ENCODE assay signal across 10 cellular contexts in the genomic region with DNA sequence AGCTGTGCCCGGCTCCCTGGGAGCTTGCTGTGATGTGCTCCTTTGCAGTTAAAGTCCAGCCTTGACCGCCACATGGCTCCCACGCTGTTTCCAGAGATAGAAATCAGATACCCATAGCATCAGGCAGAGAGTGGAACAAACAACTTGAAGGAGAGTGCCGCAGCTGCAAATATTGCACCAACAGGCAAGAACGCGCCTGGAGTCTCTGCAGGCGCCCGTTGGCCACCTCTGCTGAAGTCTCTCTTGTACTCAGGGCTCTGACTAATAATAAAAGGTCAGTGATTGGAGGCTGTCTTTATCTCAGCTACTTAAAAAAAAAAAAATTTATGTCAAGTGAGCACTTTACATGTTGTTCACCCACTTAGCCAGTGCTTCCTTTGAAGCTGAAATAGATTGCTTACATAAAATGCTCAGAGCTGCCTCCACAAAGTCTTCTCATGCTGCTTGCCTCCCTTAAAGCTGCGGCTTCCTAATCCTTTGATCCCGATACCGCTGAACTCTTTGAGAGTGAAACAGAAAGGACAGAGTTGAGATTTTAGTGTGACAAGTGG. TPM values are rescaled to one million over a fixed set of nuclear protein-coding genes. Genes with fewer than 3 reads are reported as not detected.
A peak's percentile ranks its signal among the peaks of the same experiment; 100 is the strongest.
DNase-seq lines count a peak whose midpoint lies in the region; ATAC-seq lines count a peak whose summit lies in the region.
"Had no signal": no experiment of that assay in that cellular context is flagged by ENCODE, and none has a peak within 500 bp of the region (broad histone marks: within the 10 kb centered on the region; RNA-seq: fewer than 3 reads in every experiment).

No MANE protein-coding gene starts in this region.

- H3K9me3 Mint-ChIP-seq in activated CD8-positive, alpha-beta T cell treated with anti-CD3 and anti-CD28 coated beads, Interleukin-2, amount 10 ng/mL, durations not matched to agents 7 days and 5 days (ENCODE audit: insufficient read depth), result no peaks in the 10 kb centered on the region

- H3K36me3 ChIP-seq in SJCRH30, result no peaks in the 10 kb centered on the region

- intact Hi-C loops in right cardiac atrium (cut with DNase I), result no loop called here

- H3K4me3 Mint-ChIP-seq in activated CD8-positive, alpha-beta T cell treated with anti-CD3 and anti-CD28 coated beads, Interleukin-2, amount 10 ng/mL, durations not matched to agents 7 days and 5 days, result no peak overlapping the region

- H3K27me3 Mint-ChIP-seq in activated CD8-positive, alpha-beta T cell treated with anti-CD3 and anti-CD28 coated beads, Interleukin-2, amount 10 ng/mL, durations not matched to agents 7 days and 5 days (ENCODE audit: low read depth), result no peaks in the 10 kb centered on the region

- H3K27ac ChIP-seq in SJCRH30, result peak overlapping the region; percentile 26; the same call in 1 of the 2 replicates
- no peak overlapping the region for H3K27ac ChIP-seq in right cardiac atrium (ENCODE audit: low read length)

- POLR2A ChIA-PET in activated CD8-positive, alpha-beta T cell treated with anti-CD3 and anti-CD28 coated beads, Interleukin-2, amount 10 ng/mL, durations not matched to agents 7 days and 5 days (lab: Charles Lee), result no interaction called here

- no peaks in the 10 kb centered on the region for H3K4me1 Mint-ChIP-seq in activated CD8-positive, alpha-beta T cell treated with anti-CD3 and anti-CD28 coated beads, Interleukin-2, amount 10 ng/mL, durations not matched to agents 7 days and 5 days (ENCODE audit: low read depth)

- H3K36me3 Mint-ChIP-seq in activated CD8-positive, alpha-beta T cell treated with anti-CD3 and anti-CD28 coated beads, Interleukin-2, amount 10 ng/mL, durations not matched to agents 7 days and 5 days (ENCODE audit: low read depth), result no peaks in the 10 kb centered on the region

- ATAC-seq in right cardiac atrium, result peak; percentile 45 to 54
- ATAC-seq in HG03565 (IDR thresholded peaks at IDR 0.05; ENCODE audit: unreplicated experiment), result no peak
- ATAC-seq in activated CD8-positive, alpha-beta T cell treated with anti-CD3 and anti-CD28 coated beads, Interleukin-2, amount 10 ng/mL, durations not matched to agents 7 days and 5 days, result no peak

- H3K4me1 ChIP-seq in SJCRH30 (no peaks in the 10 kb centered on the region), right cardiac atrium (ENCODE audit: control insufficient read depth, insufficient read depth, low read length) (no peaks in the 10 kb centered on the region)

- H3K27ac Mint-ChIP-seq in activated CD8-positive, alpha-beta T cell treated with anti-CD3 and anti-CD28 coated beads, Interleukin-2, amount 10 ng/mL, durations not matched to agents 7 days and 5 days, result no peak overlapping the region

- no peaks in the 10 kb centered on the region for H3K9me3 ChIP-seq in SJCRH30 (replicated peaks)
- no peaks in the 10 kb centered on the region for H3K9me3 ChIP-seq in right cardiac atrium (ENCODE audit: control insufficient read depth, low read length)

- CTCF ChIA-PET in activated CD8-positive, alpha-beta T cell treated with anti-CD3 and anti-CD28 coated beads, Interleukin-2, amount 10 ng/mL, durations not matched to agents 7 days and 5 days (lab: Charles Lee), result no interaction called here

- 0 out of 2 replicates have a peak overlapping the region, but pooled peaks have one; percentile 8 for H3K4me3 ChIP-seq in SJCRH30
- no peak overlapping the region for H3K4me3 ChIP-seq in right cardiac atrium (ENCODE audit: low read length)

- DNase-seq in NCI-H748 (lab: John Stamatoyannopoulos, UW; ENCODE audit: unreplicated experiment) (peak; percentile 8), NCI-H748 treated with DMSO at 0.1 percent for 48 hours (lab: John Stamatoyannopoulos, UW) (no peak), SJCRH30 (peak; percentile 43 to 62), right cardiac atrium (no peak), smooth muscle cell of the brain vasculature (ENCODE audit: low read depth, low spot score) (peak; percentile 36), hepatic stellate cell (ENCODE audit: low spot score) (no peak)
- no peak for DNase-seq in activated CD8-positive, alpha-beta T cell treated with anti-CD3 and anti-CD28 coated beads, Interleukin-2, amount 10 ng/mL, durations not matched to agents 7 days and 5 days
- DNase-seq: SHP77 treated with DMSO at 0.1 percent for 48 hours had no signal

- H3K27me3 ChIP-seq in SJCRH30 (no peaks in the 10 kb centered on the region), right cardiac atrium (ENCODE audit: control insufficient read depth, insufficient read depth) (no peaks in the 10 kb centered on the region)

- WGBS in right cardiac atrium, result 52% methylated on average over 11 of the region's 11 CpGs

RNA-seq across cellular contexts. Expression of a gene that starts 30.9 kb away (rescaled TPM):
- 57.4 and 58.5 TPM in 2 replicates for total RNA-seq in SJCRH30 (2014; rRNA removed; shearing (Covaris generic))
- 1 to 10 TPM; 4.5 to 9.5 (median 5.7) TPM for total RNA-seq in right cardiac atrium
- polyA plus RNA-seq in right cardiac atrium, result 0.88 TPM
- not detected for total RNA-seq in activated CD8-positive, alpha-beta T cell treated with anti-CD3 and anti-CD28 coated beads, Interleukin-2, amount 10 ng/mL, durations not matched to agents 7 days and 5 days
- total RNA-seq: activated CD8-positive, alpha-beta memory T cell treated with anti-CD3 and anti-CD28 coated beads for 36 hours had no signal

Comparison
In these comparisons a context has a peak if more than half of its experiments do, and no peak if none do; other contexts are left out.
1. DNase-seq: peak in NCI-H748 (single experiment), SJCRH30 (2 of 2) and smooth muscle cell of the brain vasculature (single experiment); none in NCI-H748 treated with DMSO at 0.1 percent for 48 hours (single experiment), right cardiac atrium (0 of 3), hepatic stellate cell (single experiment) and activated CD8-positive, alpha-beta T cell treated with anti-CD3 and anti-CD28 coated beads, Interleukin-2, amount 10 ng/mL, durations not matched to agents 7 days and 5 days (single experiment).
2. ATAC-seq: peak in right cardiac atrium (2 of 2); none in HG03565 (single experiment) and activated CD8-positive, alpha-beta T cell treated with anti-CD3 and anti-CD28 coated beads, Interleukin-2, amount 10 ng/mL, durations not matched to agents 7 days and 5 days (single experiment).
3. RNA of a gene that starts 30.9 kb away (total RNA-seq): 57.4 to 58.5 TPM in SJCRH30 and 4.5 to 9.5 TPM in right cardiac atrium; not detected in activated CD8-positive, alpha-beta T cell treated with anti-CD3 and anti-CD28 coated beads, Interleukin-2, amount 10 ng/mL, durations not matched to agents 7 days and 5 days; every median in the first group is over 4 times any median in the second.